In the genomic region with DNA sequence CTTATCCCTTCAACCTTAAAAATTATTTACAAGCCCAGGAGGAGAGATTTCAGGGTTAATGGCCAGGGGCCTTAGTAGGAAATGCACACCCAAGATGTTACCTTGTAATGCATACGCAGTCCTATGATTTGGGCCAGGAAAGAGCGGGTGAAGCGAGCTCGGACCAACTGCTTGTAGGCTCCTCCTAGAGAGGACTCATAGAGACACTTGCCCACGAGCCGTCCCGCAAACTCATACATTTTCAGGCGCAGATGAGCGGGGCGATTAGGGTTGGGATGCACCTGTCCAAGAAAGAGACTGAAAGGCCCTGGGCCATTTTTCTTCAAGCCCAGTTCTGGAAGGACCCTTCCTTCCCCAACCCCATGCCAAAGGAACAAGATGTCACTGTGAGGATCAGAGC, we compare ENCODE assay signal across 21 cellular contexts.
"Had no signal": no experiment of that assay in that cellular context is flagged by ENCODE, and none has a peak within 500 bp of the region (broad histone marks: within the 10 kb centered on the region; RNA-seq: fewer than 3 reads in every experiment).

No MANE protein-coding gene starts in this region.

- DNase-seq: Karpas-422, KG1, MG63, NCI-H1092, NCI-H1105 treated with DMSO at 0.1 percent for 48 hours, NCI-H1417 treated with DMSO at 0.1 percent for 48 hours, NCI-H146, NCI-H1694 treated with DMSO at 0.1 percent for 48 hours, NCI-H1930, NCI-H2081, NCI-H2107, NCI-H226, NCI-H446, NCI-H510A, NCI-H524 treated with DMSO at 0.1 percent for 48 hours, NCI-H69, NCI-H774, RPMI8226, SHP77, SK-N-SH had no signal

- H3K27ac ChIP-seq: HL-60 had no signal

- H3K9me3 ChIP-seq: MG63, SK-N-SH had no signal

- H3K4me3 ChIP-seq: MG63 had no signal

- H3K27me3 ChIP-seq: MG63 had no signal
